In the genomic region with DNA sequence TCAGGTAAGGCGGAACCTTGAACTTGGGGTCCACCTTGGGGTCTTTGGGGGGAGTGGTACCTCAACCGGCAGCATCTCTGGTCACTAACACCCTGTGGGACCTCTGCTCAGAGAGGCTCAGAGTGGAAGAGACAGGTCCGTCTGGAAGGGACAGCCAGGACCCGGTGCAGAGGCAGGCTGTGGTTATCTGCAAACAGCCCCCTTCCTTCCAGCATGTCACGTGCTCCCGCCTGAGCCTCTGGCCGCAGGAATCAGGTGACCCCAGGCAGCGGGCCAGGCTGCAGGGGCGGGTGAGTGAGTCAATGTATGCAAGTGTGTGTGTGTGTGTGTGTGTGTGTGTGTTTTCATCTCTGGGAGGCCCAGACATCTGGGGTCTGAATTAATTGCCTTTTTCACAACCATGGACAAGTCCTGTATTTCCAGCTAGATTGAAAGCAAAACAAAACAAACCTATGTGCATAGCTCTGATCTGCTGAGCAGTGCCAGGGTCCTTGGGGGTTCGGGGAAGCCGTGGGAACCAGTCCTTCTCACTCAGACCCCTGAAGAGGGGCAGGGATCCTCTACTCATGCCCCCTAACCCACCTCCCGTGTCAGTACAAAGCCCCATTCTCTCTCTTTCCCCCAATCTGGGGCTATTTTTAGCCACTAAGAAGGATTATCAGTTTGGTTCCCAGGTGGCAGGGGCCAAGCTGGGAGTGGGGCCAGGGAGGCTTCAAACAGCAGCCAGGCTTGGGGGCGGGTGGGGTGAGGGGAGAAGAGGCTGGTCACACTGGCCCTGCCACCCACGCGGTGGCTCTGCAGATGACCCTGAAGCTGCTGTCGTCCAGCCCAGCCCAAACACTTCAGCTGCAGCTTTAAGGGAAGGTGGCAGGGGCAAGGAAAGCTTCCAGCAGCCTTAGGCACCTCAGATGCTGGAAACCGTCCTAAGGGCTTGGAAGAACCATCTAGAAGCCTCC, we compare ENCODE assay signal across 1 cellular context.
TF ChIP-seq lines count a peak whose summit lies in the region.

No MANE protein-coding gene starts in this region.

TF ChIP-seq in HepG2, 621 proteins besides CTCF, POLR2A, EP300 and RAD21 (continued from another document and continues in another):
- TF ChIP-seq, protein P1, sequence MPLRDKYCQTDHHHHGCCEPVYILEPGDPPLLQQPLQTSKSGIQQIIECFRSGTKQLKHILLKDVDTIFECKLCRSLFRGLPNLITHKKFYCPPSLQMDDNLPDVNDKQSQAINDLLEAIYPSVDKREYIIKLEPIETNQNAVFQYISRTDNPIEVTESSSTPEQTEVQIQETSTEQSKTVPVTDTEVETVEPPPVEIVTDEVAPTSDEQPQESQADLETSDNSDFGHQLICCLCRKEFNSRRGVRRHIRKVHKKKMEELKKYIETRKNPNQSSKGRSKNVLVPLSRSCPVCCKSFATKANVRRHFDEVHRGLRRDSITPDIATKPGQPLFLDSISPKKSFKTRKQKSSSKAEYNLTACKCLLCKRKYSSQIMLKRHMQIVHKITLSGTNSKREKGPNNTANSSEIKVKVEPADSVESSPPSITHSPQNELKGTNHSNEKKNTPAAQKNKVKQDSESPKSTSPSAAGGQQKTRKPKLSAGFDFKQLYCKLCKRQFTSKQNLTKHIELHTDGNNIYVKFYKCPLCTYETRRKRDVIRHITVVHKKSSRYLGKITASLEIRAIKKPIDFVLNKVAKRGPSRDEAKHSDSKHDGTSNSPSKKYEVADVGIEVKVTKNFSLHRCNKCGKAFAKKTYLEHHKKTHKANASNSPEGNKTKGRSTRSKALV (CRISPR knock-in tag; IDR thresholded peaks at IDR 0.05), result no peak
- no peak for TF ChIP-seq RELA (CRISPR knock-in tag; IDR thresholded peaks at IDR 0.05)
- no peak for TF ChIP-seq ZNF567 (CRISPR knock-in tag; IDR thresholded peaks at IDR 0.05; ENCODE audit: borderline replicate concordance)
- no peak for TF ChIP-seq TMF1 (CRISPR knock-in tag; IDR thresholded peaks at IDR 0.05; ENCODE audit: low read depth)
- TF ChIP-seq ZBTB42 (CRISPR knock-in tag; IDR thresholded peaks at IDR 0.05), result no peak
- TF ChIP-seq GABPB1 (CRISPR knock-in tag; IDR thresholded peaks at IDR 0.05), result peak; percentile 50
- TF ChIP-seq ZNF749 (CRISPR knock-in tag; IDR thresholded peaks at IDR 0.05; ENCODE audit: borderline replicate concordance), result no peak
- TF ChIP-seq, protein P2, sequence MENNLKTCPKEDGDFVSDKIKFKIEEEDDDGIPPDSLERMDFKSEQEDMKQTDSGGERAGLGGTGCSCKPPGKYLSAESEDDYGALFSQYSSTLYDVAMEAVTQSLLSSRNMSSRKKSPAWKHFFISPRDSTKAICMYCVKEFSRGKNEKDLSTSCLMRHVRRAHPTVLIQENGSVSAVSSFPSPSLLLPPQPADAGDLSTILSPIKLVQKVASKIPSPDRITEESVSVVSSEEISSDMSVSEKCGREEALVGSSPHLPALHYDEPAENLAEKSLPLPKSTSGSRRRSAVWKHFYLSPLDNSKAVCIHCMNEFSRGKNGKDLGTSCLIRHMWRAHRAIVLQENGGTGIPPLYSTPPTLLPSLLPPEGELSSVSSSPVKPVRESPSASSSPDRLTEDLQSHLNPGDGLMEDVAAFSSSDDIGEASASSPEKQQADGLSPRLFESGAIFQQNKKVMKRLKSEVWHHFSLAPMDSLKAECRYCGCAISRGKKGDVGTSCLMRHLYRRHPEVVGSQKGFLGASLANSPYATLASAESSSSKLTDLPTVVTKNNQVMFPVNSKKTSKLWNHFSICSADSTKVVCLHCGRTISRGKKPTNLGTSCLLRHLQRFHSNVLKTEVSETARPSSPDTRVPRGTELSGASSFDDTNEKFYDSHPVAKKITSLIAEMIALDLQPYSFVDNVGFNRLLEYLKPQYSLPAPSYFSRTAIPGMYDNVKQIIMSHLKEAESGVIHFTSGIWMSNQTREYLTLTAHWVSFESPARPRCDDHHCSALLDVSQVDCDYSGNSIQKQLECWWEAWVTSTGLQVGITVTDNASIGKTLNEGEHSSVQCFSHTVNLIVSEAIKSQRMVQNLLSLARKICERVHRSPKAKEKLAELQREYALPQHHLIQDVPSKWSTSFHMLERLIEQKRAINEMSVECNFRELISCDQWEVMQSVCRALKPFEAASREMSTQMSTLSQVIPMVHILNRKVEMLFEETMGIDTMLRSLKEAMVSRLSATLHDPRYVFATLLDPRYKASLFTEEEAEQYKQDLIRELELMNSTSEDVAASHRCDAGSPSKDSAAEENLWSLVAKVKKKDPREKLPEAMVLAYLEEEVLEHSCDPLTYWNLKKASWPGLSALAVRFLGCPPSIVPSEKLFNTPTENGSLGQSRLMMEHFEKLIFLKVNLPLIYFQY (CRISPR knock-in tag; IDR thresholded peaks at IDR 0.05; ENCODE audit: borderline replicate concordance), result peak; percentile 47; the same call in 1 of the 2 replicates
- no peak for TF ChIP-seq ZNF235 (CRISPR knock-in tag; IDR thresholded peaks at IDR 0.05; ENCODE audit: borderline replicate concordance)
- TF ChIP-seq ISX (CRISPR knock-in tag; conservative IDR thresholded peaks at IDR 0.05), result no peak
- TF ChIP-seq ZSCAN21 (CRISPR knock-in tag; IDR thresholded peaks at IDR 0.05; ENCODE audit: borderline replicate concordance), result no peak
- TF ChIP-seq, protein P3, sequence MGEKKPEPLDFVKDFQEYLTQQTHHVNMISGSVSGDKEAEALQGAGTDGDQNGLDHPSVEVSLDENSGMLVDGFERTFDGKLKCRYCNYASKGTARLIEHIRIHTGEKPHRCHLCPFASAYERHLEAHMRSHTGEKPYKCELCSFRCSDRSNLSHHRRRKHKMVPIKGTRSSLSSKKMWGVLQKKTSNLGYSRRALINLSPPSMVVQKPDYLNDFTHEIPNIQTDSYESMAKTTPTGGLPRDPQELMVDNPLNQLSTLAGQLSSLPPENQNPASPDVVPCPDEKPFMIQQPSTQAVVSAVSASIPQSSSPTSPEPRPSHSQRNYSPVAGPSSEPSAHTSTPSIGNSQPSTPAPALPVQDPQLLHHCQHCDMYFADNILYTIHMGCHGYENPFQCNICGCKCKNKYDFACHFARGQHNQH (CRISPR knock-in tag; IDR thresholded peaks at IDR 0.05), result peak; percentile 52; the same call in 1 of the 2 replicates
- TF ChIP-seq, protein P4, sequence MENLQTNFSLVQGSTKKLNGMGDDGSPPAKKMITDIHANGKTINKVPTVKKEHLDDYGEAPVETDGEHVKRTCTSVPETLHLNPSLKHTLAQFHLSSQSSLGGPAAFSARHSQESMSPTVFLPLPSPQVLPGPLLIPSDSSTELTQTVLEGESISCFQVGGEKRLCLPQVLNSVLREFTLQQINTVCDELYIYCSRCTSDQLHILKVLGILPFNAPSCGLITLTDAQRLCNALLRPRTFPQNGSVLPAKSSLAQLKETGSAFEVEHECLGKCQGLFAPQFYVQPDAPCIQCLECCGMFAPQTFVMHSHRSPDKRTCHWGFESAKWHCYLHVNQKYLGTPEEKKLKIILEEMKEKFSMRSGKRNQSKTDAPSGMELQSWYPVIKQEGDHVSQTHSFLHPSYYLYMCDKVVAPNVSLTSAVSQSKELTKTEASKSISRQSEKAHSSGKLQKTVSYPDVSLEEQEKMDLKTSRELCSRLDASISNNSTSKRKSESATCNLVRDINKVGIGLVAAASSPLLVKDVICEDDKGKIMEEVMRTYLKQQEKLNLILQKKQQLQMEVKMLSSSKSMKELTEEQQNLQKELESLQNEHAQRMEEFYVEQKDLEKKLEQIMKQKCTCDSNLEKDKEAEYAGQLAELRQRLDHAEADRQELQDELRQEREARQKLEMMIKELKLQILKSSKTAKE (CRISPR knock-in tag; IDR thresholded peaks at IDR 0.05; ENCODE audit: borderline replicate concordance), result no peak; the same call in 1 of the 2 replicates
- TF ChIP-seq, protein P5, sequence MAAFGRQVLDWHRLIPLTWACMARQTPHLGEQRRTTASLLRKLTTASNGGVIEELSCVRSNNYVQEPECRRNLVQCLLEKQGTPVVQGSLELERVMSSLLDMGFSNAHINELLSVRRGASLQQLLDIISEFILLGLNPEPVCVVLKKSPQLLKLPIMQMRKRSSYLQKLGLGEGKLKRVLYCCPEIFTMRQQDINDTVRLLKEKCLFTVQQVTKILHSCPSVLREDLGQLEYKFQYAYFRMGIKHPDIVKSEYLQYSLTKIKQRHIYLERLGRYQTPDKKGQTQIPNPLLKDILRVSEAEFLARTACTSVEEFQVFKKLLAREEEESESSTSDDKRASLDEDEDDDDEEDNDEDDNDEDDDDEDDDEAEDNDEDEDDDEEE (CRISPR knock-in tag; IDR thresholded peaks at IDR 0.05), result no peak
- no peak for TF ChIP-seq ZNF672 (CRISPR knock-in tag; IDR thresholded peaks at IDR 0.05)
- no peak for TF ChIP-seq PPARG (CRISPR knock-in tag; conservative IDR thresholded peaks at IDR 0.05)
- TF ChIP-seq GLI4 (CRISPR knock-in tag; IDR thresholded peaks at IDR 0.05; ENCODE audit: borderline replicate concordance), result no peak
- TF ChIP-seq ZNF33A (CRISPR knock-in tag; IDR thresholded peaks at IDR 0.05; ENCODE audit: borderline replicate concordance), result no peak
- no peak for TF ChIP-seq ELF4 (CRISPR knock-in tag; IDR thresholded peaks at IDR 0.05; ENCODE audit: borderline replicate concordance)
- TF ChIP-seq POLR2AphosphoS2 (IDR thresholded peaks at IDR 0.05; ENCODE audit: low read depth, low read length), result no peak
- TF ChIP-seq PHF20 (CRISPR knock-in tag; IDR thresholded peaks at IDR 0.05), result 0 out of 2 replicates have a peak, but pooled peaks have one; percentile 30
- no peak for TF ChIP-seq DNMT1 (CRISPR knock-in tag; IDR thresholded peaks at IDR 0.05)
- TF ChIP-seq NFE2L1 (CRISPR knock-in tag; IDR thresholded peaks at IDR 0.05; ENCODE audit: borderline replicate concordance), result no peak
- TF ChIP-seq, protein P6, sequence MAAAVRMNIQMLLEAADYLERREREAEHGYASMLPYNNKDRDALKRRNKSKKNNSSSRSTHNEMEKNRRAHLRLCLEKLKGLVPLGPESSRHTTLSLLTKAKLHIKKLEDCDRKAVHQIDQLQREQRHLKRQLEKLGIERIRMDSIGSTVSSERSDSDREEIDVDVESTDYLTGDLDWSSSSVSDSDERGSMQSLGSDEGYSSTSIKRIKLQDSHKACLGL (CRISPR knock-in tag; IDR thresholded peaks at IDR 0.05), result 0 out of 2 replicates have a peak, but pooled peaks have one; percentile 35
- TF ChIP-seq, protein P7, sequence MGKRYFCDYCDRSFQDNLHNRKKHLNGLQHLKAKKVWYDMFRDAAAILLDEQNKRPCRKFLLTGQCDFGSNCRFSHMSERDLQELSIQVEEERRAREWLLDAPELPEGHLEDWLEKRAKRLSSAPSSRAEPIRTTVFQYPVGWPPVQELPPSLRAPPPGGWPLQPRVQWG (CRISPR knock-in tag; IDR thresholded peaks at IDR 0.05; ENCODE audit: borderline replicate concordance, low read depth), result no peak
- TF ChIP-seq, protein P8, sequence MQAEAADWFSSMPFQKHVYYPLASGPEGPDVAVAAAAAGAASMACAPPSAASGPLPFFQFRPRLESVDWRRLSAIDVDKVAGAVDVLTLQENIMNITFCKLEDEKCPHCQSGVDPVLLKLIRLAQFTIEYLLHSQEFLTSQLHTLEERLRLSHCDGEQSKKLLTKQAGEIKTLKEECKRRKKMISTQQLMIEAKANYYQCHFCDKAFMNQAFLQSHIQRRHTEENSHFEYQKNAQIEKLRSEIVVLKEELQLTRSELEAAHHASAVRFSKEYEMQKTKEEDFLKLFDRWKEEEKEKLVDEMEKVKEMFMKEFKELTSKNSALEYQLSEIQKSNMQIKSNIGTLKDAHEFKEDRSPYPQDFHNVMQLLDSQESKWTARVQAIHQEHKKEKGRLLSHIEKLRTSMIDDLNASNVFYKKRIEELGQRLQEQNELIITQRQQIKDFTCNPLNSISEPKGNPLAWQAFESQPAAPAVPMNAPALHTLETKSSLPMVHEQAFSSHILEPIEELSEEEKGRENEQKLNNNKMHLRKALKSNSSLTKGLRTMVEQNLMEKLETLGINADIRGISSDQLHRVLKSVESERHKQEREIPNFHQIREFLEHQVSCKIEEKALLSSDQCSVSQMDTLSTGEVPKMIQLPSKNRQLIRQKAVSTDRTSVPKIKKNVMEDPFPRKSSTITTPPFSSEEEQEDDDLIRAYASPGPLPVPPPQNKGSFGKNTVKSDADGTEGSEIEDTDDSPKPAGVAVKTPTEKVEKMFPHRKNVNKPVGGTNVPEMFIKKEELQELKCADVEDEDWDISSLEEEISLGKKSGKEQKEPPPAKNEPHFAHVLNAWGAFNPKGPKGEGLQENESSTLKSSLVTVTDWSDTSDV (CRISPR knock-in tag; IDR thresholded peaks at IDR 0.05), result no peak
- TF ChIP-seq FOXJ3 (CRISPR knock-in tag; IDR thresholded peaks at IDR 0.05; ENCODE audit: borderline replicate concordance), result no peak
- TF ChIP-seq ZNF546 (CRISPR knock-in tag; conservative IDR thresholded peaks at IDR 0.05), result no peak
- 0 out of 2 replicates have a peak, but pooled peaks have one; percentile 28 for TF ChIP-seq NFKBIZ (CRISPR knock-in tag; IDR thresholded peaks at IDR 0.05)
- TF ChIP-seq FOXP1 (IDR thresholded peaks at IDR 0.05), result peak; percentile 43; the same call in 1 of the 2 replicates
- peak; percentile 70; the same call in 1 of the 2 replicates for TF ChIP-seq FOXP1 (CRISPR knock-in tag; IDR thresholded peaks at IDR 0.05)
- no peak for TF ChIP-seq STAG1 (CRISPR knock-in tag; IDR thresholded peaks at IDR 0.05)
- TF ChIP-seq, protein P9, sequence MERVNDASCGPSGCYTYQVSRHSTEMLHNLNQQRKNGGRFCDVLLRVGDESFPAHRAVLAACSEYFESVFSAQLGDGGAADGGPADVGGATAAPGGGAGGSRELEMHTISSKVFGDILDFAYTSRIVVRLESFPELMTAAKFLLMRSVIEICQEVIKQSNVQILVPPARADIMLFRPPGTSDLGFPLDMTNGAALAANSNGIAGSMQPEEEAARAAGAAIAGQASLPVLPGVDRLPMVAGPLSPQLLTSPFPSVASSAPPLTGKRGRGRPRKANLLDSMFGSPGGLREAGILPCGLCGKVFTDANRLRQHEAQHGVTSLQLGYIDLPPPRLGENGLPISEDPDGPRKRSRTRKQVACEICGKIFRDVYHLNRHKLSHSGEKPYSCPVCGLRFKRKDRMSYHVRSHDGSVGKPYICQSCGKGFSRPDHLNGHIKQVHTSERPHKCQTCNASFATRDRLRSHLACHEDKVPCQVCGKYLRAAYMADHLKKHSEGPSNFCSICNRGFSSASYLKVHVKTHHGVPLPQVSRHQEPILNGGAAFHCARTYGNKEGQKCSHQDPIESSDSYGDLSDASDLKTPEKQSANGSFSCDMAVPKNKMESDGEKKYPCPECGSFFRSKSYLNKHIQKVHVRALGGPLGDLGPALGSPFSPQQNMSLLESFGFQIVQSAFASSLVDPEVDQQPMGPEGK (CRISPR knock-in tag; IDR thresholded peaks at IDR 0.05), result peak; percentile 87
- no peak for TF ChIP-seq ZNF766 (CRISPR knock-in tag; IDR thresholded peaks at IDR 0.05; ENCODE audit: borderline replicate concordance)
- TF ChIP-seq SRF (IDR thresholded peaks at IDR 0.05; ENCODE audit: low read depth, low read length), result no peak
- no peak for TF ChIP-seq ZNF552 (CRISPR knock-in tag; IDR thresholded peaks at IDR 0.05; ENCODE audit: borderline replicate concordance)
- TF ChIP-seq ZNF709 (CRISPR knock-in tag; IDR thresholded peaks at IDR 0.05), result no peak
- no peak for TF ChIP-seq ZNF678 (CRISPR knock-in tag; IDR thresholded peaks at IDR 0.05)
- TF ChIP-seq ZNF557 (CRISPR knock-in tag; IDR thresholded peaks at IDR 0.05), result no peak
- TF ChIP-seq CBFB (CRISPR knock-in tag; IDR thresholded peaks at IDR 0.05), result peak; percentile 80
